ENCODE assay signal across 8 cellular contexts in genomic region chr11:98842187-98842586, GRCh38.
"Had no signal": no experiment of that assay in that cellular context is flagged by ENCODE, and none has a peak within 500 bp of the region (broad histone marks: within the 10 kb centered on the region; RNA-seq: fewer than 3 reads in every experiment).

No MANE protein-coding gene starts in this region.

- DNase-seq: IMR-90, KBM-7, KG1 had no signal

- H3K36me3 Mint-ChIP-seq: IgD-negative memory B cell had no signal

- H3K4me3 Mint-ChIP-seq: IgD-negative memory B cell had no signal

- H3K27ac ChIP-seq: HL-60, KMS-11 had no signal

- H3K4me2 ChIP-seq: KMS-11 had no signal

- H3K27me3 Mint-ChIP-seq: IgD-negative memory B cell had no signal

- H3K27ac Mint-ChIP-seq: IgD-negative memory B cell had no signal

- H3K4me1 Mint-ChIP-seq: IgD-negative memory B cell had no signal

- H3K9ac ChIP-seq: KMS-11 had no signal

- ATAC-seq: HepG2 had no signal

- FAIRE-seq: HepG2, HTR-8/SVneo had no signal
